In genomic region chr2:223997938-223998337, GRCh38 we compare ENCODE assay signal across 25 cellular contexts. TPM values are rescaled to one million over a fixed set of nuclear protein-coding genes. Genes with fewer than 3 reads are reported as not detected.
DNase-seq lines count a peak whose midpoint lies in the region; ATAC-seq and TF ChIP-seq lines count a peak whose summit lies in the region.
"Had no signal": no experiment of that assay in that cellular context is flagged by ENCODE, and none has a peak within 500 bp of the region (broad histone marks: within the 10 kb centered on the region; RNA-seq: fewer than 3 reads in every experiment).

No MANE protein-coding gene starts in this region.

- H3K9me3 Mint-ChIP-seq in stimulated activated naive CD8-positive, alpha-beta T cell treated with anti-CD3 and anti-CD28 coated beads, Interleukin-15, amount 100 ng/mL, for 72 hours, result no peaks in the 10 kb centered on the region
- H3K9me3 Mint-ChIP-seq: activated CD4-positive, alpha-beta T cell treated with anti-CD3 and anti-CD28 coated beads, Interleukin-2, amount 10 ng/mL, durations not matched to agents 7 days and 5 days; activated T-cell treated with anti-CD3 and anti-CD28 coated beads, Interleukin-2, amount 50 U/mL, for 72 hours; dendritic cell treated with granulocyte-macrophage colony-stimulating factor and Interleukin-4, amounts not matched to agents 40 ng/mL and 50 ng/mL, for 4 days; endodermal cell; natural killer cell had no signal

- no peaks in the 10 kb centered on the region for H3K27me3 Mint-ChIP-seq in stimulated activated naive CD8-positive, alpha-beta T cell treated with anti-CD3 and anti-CD28 coated beads, Interleukin-15, amount 100 ng/mL, for 72 hours
- H3K27me3 Mint-ChIP-seq: activated CD4-positive, alpha-beta T cell treated with anti-CD3 and anti-CD28 coated beads, Interleukin-2, amount 10 ng/mL, durations not matched to agents 7 days and 5 days; dendritic cell treated with granulocyte-macrophage colony-stimulating factor and Interleukin-4, amounts not matched to agents 40 ng/mL and 50 ng/mL, for 4 days had no signal

- no peaks in the 10 kb centered on the region for H3K36me3 ChIP-seq in hepatocyte (replicated peaks; ENCODE audit: insufficient read depth, low read depth)
- H3K36me3 ChIP-seq: cardiac muscle cell, esophagus muscularis mucosa, transverse colon had no signal

- peaks cover 15% of the 10 kb centered on the region for H3K4me1 ChIP-seq in hepatocyte (ENCODE audit: insufficient read depth)

- H3K27ac Mint-ChIP-seq in stimulated activated naive CD8-positive, alpha-beta T cell treated with anti-CD3 and anti-CD28 coated beads, Interleukin-15, amount 100 ng/mL, for 72 hours, result peak overlapping the region; percentile 58 to 100
- H3K27ac Mint-ChIP-seq: activated CD4-positive, alpha-beta T cell treated with anti-CD3 and anti-CD28 coated beads, Interleukin-2, amount 10 ng/mL, durations not matched to agents 7 days and 5 days; activated T-cell treated with anti-CD3 and anti-CD28 coated beads, Interleukin-2, amount 50 U/mL, for 72 hours; dendritic cell treated with granulocyte-macrophage colony-stimulating factor and Interleukin-4, amounts not matched to agents 40 ng/mL and 50 ng/mL, for 4 days; endodermal cell; natural killer cell had no signal

- no peak for DNase-seq in stimulated activated naive CD8-positive, alpha-beta T cell treated with anti-CD3 and anti-CD28 coated beads, Interleukin-15, amount 100 ng/mL, for 72 hours
- DNase-seq in stimulated activated naive CD8-positive, alpha-beta T cell treated with anti-CD3 and anti-CD28 coated beads, Interleukin-15, Interleukin-2, amounts not matched to agents 100 U/mL and 50 U/mL, for 24 hours, result no peak
- DNase-seq in amniotic epithelial cell (ENCODE audit: low read depth) (peak; percentile 7), foreskin fibroblast (peak; percentile 14 to 35), hepatocyte (ENCODE audit: low spot score) (no peak), C1 segment of cervical spinal cord (lab: John Stamatoyannopoulos, UW) (no peak)
- DNase-seq: activated CD4-positive, alpha-beta T cell treated with anti-CD3 and anti-CD28 coated beads, Interleukin-2, amount 10 ng/mL, durations not matched to agents 7 days and 5 days; activated naive CD4-positive, alpha-beta T cell treated with Interleukin-2 at 50 U/mL for 16 hours; activated T-cell treated with anti-CD3 and anti-CD28 coated beads, Interleukin-2, amount 50 U/mL, for 72 hours; amniotic stem cell; DMS79; endodermal cell; islet precursor cell; MV-4-11; natural killer cell; NCI-H146; NCI-H446; stimulated activated CD4-positive, alpha-beta T cell treated with anti-CD3 and anti-CD28 coated beads, Interleukin-2, amount 100 ng/mL, for 24 hours; transverse colon had no signal

- no peaks in the 10 kb centered on the region for H3K9me3 ChIP-seq in hepatocyte (ENCODE audit: low read depth)
- H3K9me3 ChIP-seq: esophagus muscularis mucosa, transverse colon had no signal

- H3K9me2 ChIP-seq in hepatocyte (replicated peaks; ENCODE audit: insufficient read depth), result no peaks in the 10 kb centered on the region

- no peaks in the 10 kb centered on the region for H3K79me2 ChIP-seq in hepatocyte

- no peak overlapping the region for H2AFZ ChIP-seq in hepatocyte

- H3K4me3 Mint-ChIP-seq in stimulated activated naive CD8-positive, alpha-beta T cell treated with anti-CD3 and anti-CD28 coated beads, Interleukin-15, amount 100 ng/mL, for 72 hours, result no peak overlapping the region
- H3K4me3 Mint-ChIP-seq: activated CD4-positive, alpha-beta T cell treated with anti-CD3 and anti-CD28 coated beads, Interleukin-2, amount 10 ng/mL, durations not matched to agents 7 days and 5 days; activated T-cell treated with anti-CD3 and anti-CD28 coated beads, Interleukin-2, amount 50 U/mL, for 72 hours; dendritic cell treated with granulocyte-macrophage colony-stimulating factor and Interleukin-4, amounts not matched to agents 40 ng/mL and 50 ng/mL, for 4 days; endodermal cell; natural killer cell had no signal

- TF ChIP-seq CTCF in foreskin fibroblast (IDR thresholded peaks at IDR 0.05; ENCODE audit: low read depth, low read length), result no peak
- no peak for TF ChIP-seq CTCF in hepatocyte (IDR thresholded peaks at IDR 0.05; ENCODE audit: poor library complexity)

- H3K4me1 Mint-ChIP-seq in stimulated activated naive CD8-positive, alpha-beta T cell treated with anti-CD3 and anti-CD28 coated beads, Interleukin-15, amount 100 ng/mL, for 72 hours, result peaks cover 30% of the 10 kb centered on the region
- H3K4me1 Mint-ChIP-seq: natural killer cell had no signal

- H3K4me3 ChIP-seq in foreskin fibroblast (ENCODE audit: low read depth in 1 of 2, low read length in 2 of 2) (no peak overlapping the region), hepatocyte (no peak overlapping the region)
- H3K4me3 ChIP-seq: cardiac muscle cell, esophagus muscularis mucosa, transverse colon had no signal

- no peak overlapping the region for H3K27ac ChIP-seq in hepatocyte
- H3K27ac ChIP-seq: cardiac muscle cell, esophagus muscularis mucosa, transverse colon had no signal

- ATAC-seq in stimulated activated naive CD8-positive, alpha-beta T cell treated with anti-CD3 and anti-CD28 coated beads, Interleukin-15, amount 100 ng/mL, for 72 hours, result no peak
- no peak for ATAC-seq in stimulated activated naive CD8-positive, alpha-beta T cell treated with anti-CD3 and anti-CD28 coated beads, Interleukin-15, Interleukin-2, amounts not matched to agents 100 U/mL and 50 U/mL, for 24 hours
- no peak for ATAC-seq in HG02884 (IDR thresholded peaks at IDR 0.05; ENCODE audit: unreplicated experiment)
- ATAC-seq in GM19397 (IDR thresholded peaks at IDR 0.05; ENCODE audit: unreplicated experiment), result no peak
- ATAC-seq: activated T-cell treated with anti-CD3 and anti-CD28 coated beads, Interleukin-2, amount 50 U/mL, for 72 hours; natural killer cell had no signal

- H3K4me2 ChIP-seq in hepatocyte, result no peak overlapping the region

- H3K27me3 ChIP-seq in hepatocyte, result no peaks in the 10 kb centered on the region
- H3K27me3 ChIP-seq: cardiac muscle cell, esophagus muscularis mucosa, transverse colon had no signal

- WGBS in hepatocyte (ENCODE audit: low lambda C conversion rate, missing lambda C conversion rate), result 82% methylated on average over 5 of the region's 5 CpGs

- no peaks in the 10 kb centered on the region for H4K20me1 ChIP-seq in hepatocyte (ENCODE audit: insufficient read depth, poor library complexity, severe bottlenecking)

RNA-seq across cellular contexts. Expression of gene MRPL44, which starts 40.7 kb away (rescaled TPM):
- 46.5 and 49.5 TPM in 2 replicates for total RNA-seq in hepatocyte
- polyA plus RNA-seq in hepatocyte, result 24.7 and 29.0 TPM in 2 replicates

RNA-seq across cellular contexts. Expression of gene SERPINE2, which starts 41.1 kb away (rescaled TPM):
- 153 and 186 TPM in 2 replicates for total RNA-seq in hepatocyte
- 394 and 427 TPM in 2 replicates for polyA plus RNA-seq in hepatocyte
- total RNA-seq: OCI-LY7 had no signal

RNA-seq across cellular contexts. Expression of gene WDFY1, which starts 52.8 kb away (rescaled TPM):
- 66.6 and 68.3 TPM in 2 replicates for total RNA-seq in hepatocyte
- polyA plus RNA-seq in hepatocyte, result 40.4 and 45.6 TPM in 2 replicates

Comparison
In these comparisons a context has a peak if more than half of its experiments do, and no peak if none do; other contexts are left out.
1. DNase-seq: peak in amniotic epithelial cell (single experiment) and foreskin fibroblast (2 of 2); none in stimulated activated naive CD8-positive, alpha-beta T cell treated with anti-CD3 and anti-CD28 coated beads, Interleukin-15, amount 100 ng/mL, for 72 hours (0 of 2), stimulated activated naive CD8-positive, alpha-beta T cell treated with anti-CD3 and anti-CD28 coated beads, Interleukin-15, Interleukin-2, amounts not matched to agents 100 U/mL and 50 U/mL, for 24 hours (single experiment), hepatocyte (single experiment) and C1 segment of cervical spinal cord (0 of 14).